In genomic region chr10:68868173-68868572, GRCh38 we compare ENCODE assay signal across 1 cellular context. TPM values are rescaled to one million over a fixed set of nuclear protein-coding genes. Genes with fewer than 3 reads are reported as not detected.
"Had no signal": no experiment of that assay in that cellular context is flagged by ENCODE, and none has a peak within 500 bp of the region (broad histone marks: within the 10 kb centered on the region; RNA-seq: fewer than 3 reads in every experiment).

No MANE protein-coding gene starts in this region.

RNA-seq across cellular contexts. Expression of gene STOX1, which starts 40.8 kb away (rescaled TPM):
- polyA plus RNA-seq: aorta had no signal
